ENCODE assay signal across 23 cellular contexts in the genomic region with DNA sequence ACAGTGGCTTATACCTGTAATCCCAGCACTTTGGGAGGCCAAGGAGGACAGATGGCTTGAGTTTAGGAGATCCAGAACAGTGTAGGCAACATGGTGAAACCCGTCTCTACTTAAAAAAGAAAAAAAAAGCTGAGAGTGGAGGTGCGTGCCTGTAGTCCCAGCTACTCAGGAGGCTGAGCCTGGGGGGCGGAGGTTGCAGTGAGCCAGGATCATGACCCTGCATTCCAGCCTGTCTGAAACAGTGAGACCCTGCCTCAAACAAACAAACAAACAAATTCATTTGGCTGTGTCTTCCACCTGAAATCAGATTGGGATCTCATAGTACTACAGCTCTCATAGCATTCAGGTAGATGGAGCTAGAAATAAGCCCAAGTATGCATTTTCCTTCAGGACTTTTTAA.
"Had no signal": no experiment of that assay in that cellular context is flagged by ENCODE, and none has a peak within 500 bp of the region (broad histone marks: within the 10 kb centered on the region; RNA-seq: fewer than 3 reads in every experiment).

No MANE protein-coding gene starts in this region.

- H3K27me3 Mint-ChIP-seq: memory B cell; natural killer cell treated with Interleukin-12 subunit alpha and Interleukin-12 subunit beta and Interleukin-15 and Interleukin-18, amount 100 ng/mL, for 72 hours had no signal

- DNase-seq: effector CD4-positive, alpha-beta T cell; heart right ventricle; immature natural killer cell; kidney; left cardiac atrium; left ventricle myocardium inferior; lower lobe of right lung; midbrain; occipital lobe; psoas muscle; retina; right lobe of liver; stimulated activated CD4-positive, alpha-beta T cell treated with anti-CD3 and anti-CD28 coated beads, Interleukin-4, amount 100 ng/mL, for 1 hour; stimulated activated CD8-positive, alpha-beta memory T cell treated with anti-CD3 and anti-CD28 coated beads, Interleukin-4, amount 100 ng/mL, for 48 hours; stimulated activated naive CD8-positive, alpha-beta T cell treated with anti-CD3 and anti-CD28 coated beads, Interleukin-15, Interleukin-2, amounts not matched to agents 100 U/mL and 50 U/mL, for 24 hours; thyroid gland; upper lobe of left lung; uterus had no signal

- H3K27me3 ChIP-seq: heart right ventricle, right lobe of liver, suprapubic skin, thyroid gland, upper lobe of left lung, uterus had no signal

- H3K27ac ChIP-seq: coronary artery, heart right ventricle, left ventricle myocardium inferior, lower lobe of right lung, psoas muscle, right lobe of liver, suprapubic skin, thyroid gland, upper lobe of left lung, uterus had no signal

- H3K36me3 Mint-ChIP-seq: stimulated activated effector memory CD8-positive, alpha-beta T cell treated with anti-CD3 and anti-CD28 coated beads, Interleukin-12 subunit alpha, Interleukin-12 subunit beta, amount 100 ng/mL, for 72 hours had no signal

- H3K27ac Mint-ChIP-seq: immature natural killer cell; memory B cell; natural killer cell treated with Interleukin-12 subunit alpha and Interleukin-12 subunit beta and Interleukin-15 and Interleukin-18, amount 100 ng/mL, for 72 hours; stimulated activated effector memory CD8-positive, alpha-beta T cell treated with anti-CD3 and anti-CD28 coated beads, Interleukin-12 subunit alpha, Interleukin-12 subunit beta, amount 100 ng/mL, for 72 hours had no signal

- H3K4me1 ChIP-seq: heart right ventricle, left ventricle myocardium inferior, lower lobe of right lung, right lobe of liver, suprapubic skin, thyroid gland, upper lobe of left lung, uterus had no signal

- H3K4me3 Mint-ChIP-seq: immature natural killer cell; memory B cell; natural killer cell treated with Interleukin-12 subunit alpha and Interleukin-12 subunit beta and Interleukin-15 and Interleukin-18, amount 100 ng/mL, for 72 hours; stimulated activated effector memory CD8-positive, alpha-beta T cell treated with anti-CD3 and anti-CD28 coated beads, Interleukin-12 subunit alpha, Interleukin-12 subunit beta, amount 100 ng/mL, for 72 hours had no signal

- H3K9me3 Mint-ChIP-seq: immature natural killer cell; memory B cell; stimulated activated effector memory CD8-positive, alpha-beta T cell treated with anti-CD3 and anti-CD28 coated beads, Interleukin-12 subunit alpha, Interleukin-12 subunit beta, amount 100 ng/mL, for 72 hours had no signal

- ATAC-seq: heart right ventricle; left cardiac atrium; lower lobe of right lung; natural killer cell treated with Interleukin-12 subunit alpha and Interleukin-12 subunit beta and Interleukin-15 and Interleukin-18, amount 100 ng/mL, for 72 hours; psoas muscle; right lobe of liver; stimulated activated effector memory CD8-positive, alpha-beta T cell treated with anti-CD3 and anti-CD28 coated beads, Interleukin-12 subunit alpha, Interleukin-12 subunit beta, amount 100 ng/mL, for 72 hours; stimulated activated naive CD8-positive, alpha-beta T cell treated with anti-CD3 and anti-CD28 coated beads, Interleukin-15, Interleukin-2, amounts not matched to agents 100 U/mL and 50 U/mL, for 24 hours had no signal
